ENCODE assay signal across 17 cellular contexts in the genomic region with DNA sequence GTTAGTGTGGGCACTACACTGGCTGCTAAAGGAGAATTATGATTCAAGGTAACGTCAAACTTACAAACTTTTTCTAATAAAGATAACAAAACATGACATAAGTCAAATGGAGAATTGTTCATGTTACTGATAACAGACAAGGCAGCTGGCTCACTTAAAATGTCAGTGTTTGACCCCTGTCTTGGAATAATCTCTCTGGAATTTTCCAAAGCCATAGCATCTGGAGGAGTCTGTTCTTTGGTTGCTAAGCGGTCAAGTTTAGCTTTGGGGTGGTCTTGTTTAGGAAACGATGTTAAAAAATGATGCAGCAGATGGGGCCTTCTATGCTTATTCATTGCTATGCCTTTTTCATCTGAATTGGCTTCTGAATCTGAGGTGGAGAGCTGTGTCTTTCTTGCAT. TPM values are rescaled to one million over a fixed set of nuclear protein-coding genes. Genes with fewer than 3 reads are reported as not detected.
A peak's percentile ranks its signal among the peaks of the same experiment; 100 is the strongest.
DNase-seq lines count a peak whose midpoint lies in the region; ATAC-seq and TF ChIP-seq lines count a peak whose summit lies in the region.
"Had no signal": no experiment of that assay in that cellular context is flagged by ENCODE, and none has a peak within 500 bp of the region (broad histone marks: within the 10 kb centered on the region; RNA-seq: fewer than 3 reads in every experiment).

No MANE protein-coding gene starts in this region.

- H3K27ac Mint-ChIP-seq in nephron, result peak overlapping the region; percentile 75 to 94 (median 79)

- H3K4me3 ChIP-seq in AG04450 (ENCODE audit: low read depth, low read length) (no peak overlapping the region), fibroblast of lung (replicated peaks in 1 of 4; ENCODE audit: control extremely low read depth in 1 of 4, insufficient read depth in 1 of 4, low read depth in 3 of 4, low read length in 4 of 4) (no peak overlapping the region)
- H3K4me3 ChIP-seq: BLaER1 treated with 17β-estradiol and CSF1 and Interleukin-3, amounts not matched to agents 10 nM and 100 nM had no signal

- TF ChIP-seq CTCF in AG04450 (IDR thresholded peaks at IDR 0.05; ENCODE audit: low read depth, low read length) (no peak), fibroblast of lung (conservative IDR thresholded peaks at IDR 0.05 in 1 of 2, IDR thresholded peaks at IDR 0.05 in 1 of 2; ENCODE audit: low read depth in 1 of 2, low read length in 2 of 2) (no peak), nephron (IDR thresholded peaks at IDR 0.05; ENCODE audit: unreplicated experiment in 3 of 3) (no peak)

- no peaks in the 10 kb centered on the region for H3K4me1 ChIP-seq in fibroblast of lung (ENCODE audit: control insufficient read depth, extremely low read depth, insufficient read depth, low read length)

- no peaks in the 10 kb centered on the region for H3K9me3 Mint-ChIP-seq in nephron
- H3K9me3 Mint-ChIP-seq: IgD-negative memory B cell had no signal

- no peaks in the 10 kb centered on the region for H3K36me3 Mint-ChIP-seq in nephron (ENCODE audit: low read depth)

- H3K27me3 ChIP-seq in AG04450 (ENCODE audit: control insufficient read depth, insufficient read depth, low read length) (no peaks in the 10 kb centered on the region), fibroblast of lung (ENCODE audit: control insufficient read depth, insufficient read depth, low read length) (no peaks in the 10 kb centered on the region)
- H3K27me3 ChIP-seq: BLaER1 treated with 17β-estradiol and CSF1 and Interleukin-3, amounts not matched to agents 10 nM and 100 nM had no signal

- CTCF ChIA-PET in AG04450 (lab: Charles Lee), result interaction anchor here (0.6 to 2.9 kb wide), 2 partner anchors 68 to 162 kb away, joined by 3 to 18 read pairs; no protein-coding TSS in a partner anchor

- H3K4me1 Mint-ChIP-seq in nephron, result peaks cover 20% of the 10 kb centered on the region
- H3K4me1 Mint-ChIP-seq: IgD-negative memory B cell had no signal

- peak overlapping the region in 1 of 3 experiments; percentile 35 for H3K4me3 Mint-ChIP-seq in nephron
- H3K4me3 Mint-ChIP-seq: IgD-negative memory B cell had no signal

- DNase-seq in AG04450 (ENCODE audit: low read depth, low spot score) (peak; percentile 63), NCI-H226 (peak; percentile 62), fibroblast of lung (ENCODE audit: low read depth in 2 of 2) (peak; percentile 46 to 68), COR-L47 (lab: John Stamatoyannopoulos, UW) (no peak), foreskin melanocyte (no peak)
- DNase-seq: DMS 273 treated with DMSO at 0.1 percent for 48 hours; GDM1; MV-4-11; NCI-H1417; NCI-H1930; NCI-H446 treated with DMSO at 0.1 percent for 48 hours; NK-92 treated with Interleukin-12 subunit alpha and Interleukin-12 subunit beta, amount 100 ng/mL, for 24 hours; SIG-M5 had no signal

- POLR2A ChIA-PET in AG04450 (lab: Yijun Ruan, JAX), result interaction anchor here (1.7 kb wide), 1 partner anchor 11 kb away, joined by 6 read pairs; no protein-coding TSS in a partner anchor

- no peaks in the 10 kb centered on the region for H3K79me2 ChIP-seq in fibroblast of lung (ENCODE audit: control insufficient read depth, insufficient read depth, low read length)

- no peaks in the 10 kb centered on the region for H3K27me3 Mint-ChIP-seq in nephron (ENCODE audit: low read depth)
- H3K27me3 Mint-ChIP-seq: IgD-negative memory B cell had no signal

- H3K9ac ChIP-seq in fibroblast of lung (ENCODE audit: insufficient read depth, low read length), result no peak overlapping the region
- H3K9ac ChIP-seq: BLaER1 treated with 17β-estradiol and CSF1 and Interleukin-3, amounts not matched to agents 10 nM and 100 nM had no signal

- H3K9me3 ChIP-seq in AG04450 (ENCODE audit: control insufficient read depth, insufficient read depth, low read length) (no peaks in the 10 kb centered on the region), fibroblast of lung (ENCODE audit: control insufficient read depth, insufficient read depth, low read depth, low read length) (no peaks in the 10 kb centered on the region)
- H3K9me3 ChIP-seq: BLaER1 treated with 17β-estradiol and CSF1 and Interleukin-3, amounts not matched to agents 10 nM and 100 nM had no signal

- no peaks in the 10 kb centered on the region for H4K20me1 ChIP-seq in fibroblast of lung (ENCODE audit: control insufficient read depth, extremely low read depth, insufficient read depth, low read length)

- no peak overlapping the region for H3K4me2 ChIP-seq in fibroblast of lung (ENCODE audit: extremely low read depth, insufficient read depth, low read length)
- H3K4me2 ChIP-seq: BLaER1 treated with 17β-estradiol and CSF1 and Interleukin-3, amounts not matched to agents 10 nM and 100 nM had no signal

- H3K36me3 ChIP-seq in fibroblast of lung (ENCODE audit: control insufficient read depth, insufficient read depth, low read length), result no peaks in the 10 kb centered on the region

- no peak for ATAC-seq in GM18858 (IDR thresholded peaks at IDR 0.05; ENCODE audit: unreplicated experiment)

- H2AFZ ChIP-seq in fibroblast of lung (ENCODE audit: low read length), result no peak overlapping the region

- H3K27ac ChIP-seq in AG04450 (ENCODE audit: low read depth, low read length), result no peak overlapping the region
- H3K27ac ChIP-seq in fibroblast of lung (ENCODE audit: insufficient read depth, low read length), result no peak overlapping the region
- H3K27ac ChIP-seq: BLaER1 treated with 17β-estradiol and CSF1 and Interleukin-3, amounts not matched to agents 10 nM and 100 nM had no signal

RNA-seq across cellular contexts. Expression of gene LYST, which starts 56.8 kb away (rescaled TPM):
- polyA plus RNA-seq in AG04450 (2011; rRNA removed) (5.6 and 6.5 TPM in 2 replicates), fibroblast of lung (6.1 and 7.5 TPM in 2 replicates)
- polyA minus RNA-seq in AG04450 (2011; rRNA and poly(A)+ RNA removed), result 11.6 and 21.3 TPM in 2 replicates
- 38.0 and 50.2 TPM in 2 replicates for total RNA-seq in fibroblast of lung
- polyA plus RNA-seq in fibroblast of lung (2012), result 4.0 and 5.7 TPM in 2 replicates
- 5.1 and 6.4 TPM in 2 replicates for polyA minus RNA-seq in fibroblast of lung (ENCODE audit: low replicate concordance)

Comparison
In these comparisons a context has a peak if more than half of its experiments do, and no peak if none do; other contexts are left out.
1. DNase-seq: peak in AG04450 (single experiment), NCI-H226 (single experiment) and fibroblast of lung (2 of 2); none in COR-L47 (single experiment) and foreskin melanocyte (single experiment).